In the genomic region with DNA sequence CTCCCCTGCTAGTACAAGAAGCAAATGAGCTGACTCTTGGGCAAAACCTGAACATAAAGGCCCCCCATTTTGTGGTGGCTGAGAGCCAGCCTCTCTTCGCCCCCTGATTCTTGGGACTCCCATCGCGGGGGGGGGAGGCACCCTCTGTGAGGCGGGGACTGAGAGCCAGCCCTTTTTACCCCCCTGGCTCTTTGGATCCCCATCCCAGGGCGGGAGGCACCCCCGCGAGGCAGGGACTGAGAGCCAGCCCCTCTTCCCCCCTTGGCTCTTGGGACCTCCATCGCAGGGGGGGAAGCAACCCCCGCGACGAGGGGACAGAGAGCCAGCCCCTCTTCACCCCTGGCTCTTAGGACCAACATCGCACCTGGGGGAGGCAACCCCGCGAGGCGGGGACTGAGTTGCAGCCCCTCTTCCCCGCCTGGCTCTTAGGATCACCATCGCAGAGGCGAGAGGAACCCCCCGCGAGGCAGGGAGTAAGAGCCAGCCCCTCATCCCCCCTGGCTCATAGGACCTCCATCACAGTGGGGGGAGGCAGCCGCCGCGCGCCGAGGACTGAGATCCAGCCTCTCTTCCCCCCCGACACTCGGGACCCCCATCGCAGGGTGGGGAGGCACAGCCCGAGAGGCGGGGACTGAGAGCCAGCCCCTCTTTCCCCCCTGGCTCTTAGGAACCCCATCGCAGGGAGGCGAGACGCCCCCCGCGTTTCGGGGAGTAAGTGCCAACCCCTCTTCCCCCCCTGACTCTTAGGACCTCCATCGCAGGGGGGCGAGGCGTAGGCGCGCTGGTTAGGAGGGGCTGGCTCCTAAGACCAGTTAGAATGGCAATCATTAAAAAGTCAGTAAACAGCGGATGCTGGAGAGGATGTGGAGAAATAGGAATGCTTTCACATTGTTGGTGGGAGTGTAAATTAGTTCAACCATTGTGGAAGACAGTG, we compare ENCODE assay signal across 34 cellular contexts.
"Had no signal": no experiment of that assay in that cellular context is flagged by ENCODE, and none has a peak within 500 bp of the region (broad histone marks: within the 10 kb centered on the region; RNA-seq: fewer than 3 reads in every experiment).

No MANE protein-coding gene starts in this region.

- H3K27ac ChIP-seq: brain microvascular endothelial cell, cardiac muscle cell, SJSA1 had no signal

- H3K4me1 Mint-ChIP-seq: activated naive CD8-positive, alpha-beta T cell treated with anti-CD3 and anti-CD28 coated beads, Interleukin-2, amount 50 U/mL, for 24 hours; WTC11 had no signal

- H3K27ac Mint-ChIP-seq: activated CD4-positive, alpha-beta memory T cell treated with anti-CD3 and anti-CD28 coated beads for 36 hours; activated naive CD4-positive, alpha-beta T cell treated with anti-CD3 and anti-CD28 coated beads, Interleukin-2, amount 50 U/mL, for 72 hours; activated naive CD8-positive, alpha-beta T cell treated with anti-CD3 and anti-CD28 coated beads, Interleukin-2, amount 50 U/mL, for 24 hours; T-helper 1 cell treated with Interleukin-12 subunit alpha and Interleukin-12 subunit beta and Interleukin-4 antibody, amounts not matched to agents 30 μg/mL and 1 μg/mL, for 36 hours; WTC11 had no signal

- H3K27me3 ChIP-seq: brain microvascular endothelial cell, cardiac muscle cell, MG63, SJSA1 had no signal

- H3K4me3 ChIP-seq: cardiac muscle cell, MG63, SJSA1 had no signal

- H3K9me3 ChIP-seq: MG63, SJSA1 had no signal

- ATAC-seq: activated naive CD4-positive, alpha-beta T cell treated with anti-CD3 and anti-CD28 coated beads, Interleukin-2, amount 50 U/mL, for 72 hours; activated naive CD8-positive, alpha-beta T cell treated with anti-CD3 and anti-CD28 coated beads, Interleukin-2, amount 50 U/mL, for 24 hours; activated T-cell treated with anti-CD3 and anti-CD28 coated beads, Interleukin-2, amount 50 U/mL, for 4 hours; Panc1; SK-N-SH treated with all-trans-retinoic acid at 6 μM for 48 hours; WTC11 had no signal

- H3K27me3 Mint-ChIP-seq: activated CD4-positive, alpha-beta memory T cell treated with anti-CD3 and anti-CD28 coated beads for 36 hours; activated naive CD8-positive, alpha-beta T cell treated with anti-CD3 and anti-CD28 coated beads, Interleukin-2, amount 50 U/mL, for 24 hours had no signal

- H3K4me3 Mint-ChIP-seq: activated CD4-positive, alpha-beta memory T cell treated with anti-CD3 and anti-CD28 coated beads for 36 hours; activated naive CD8-positive, alpha-beta T cell treated with anti-CD3 and anti-CD28 coated beads, Interleukin-2, amount 50 U/mL, for 24 hours; activated T-cell treated with anti-CD3 and anti-CD28 coated beads, Interleukin-2, amount 50 U/mL, for 4 hours; T-helper 1 cell treated with Interleukin-12 subunit alpha and Interleukin-12 subunit beta and Interleukin-4 antibody, amounts not matched to agents 30 μg/mL and 1 μg/mL, for 36 hours; WTC11 had no signal

- H3K36me3 Mint-ChIP-seq: activated CD4-positive, alpha-beta memory T cell treated with anti-CD3 and anti-CD28 coated beads for 36 hours; activated naive CD4-positive, alpha-beta T cell treated with anti-CD3 and anti-CD28 coated beads, Interleukin-2, amount 50 U/mL, for 72 hours; WTC11 had no signal

- H3K36me3 ChIP-seq: brain microvascular endothelial cell, cardiac muscle cell, MG63, SJSA1 had no signal

- H3K4me1 ChIP-seq: SJSA1 had no signal

- FAIRE-seq: astrocyte had no signal

- DNase-seq: activated CD4-positive, alpha-beta memory T cell treated with anti-CD3 and anti-CD28 coated beads for 36 hours; activated CD4-positive, alpha-beta T cell treated with anti-CD3 and anti-CD28 coated beads for 48 hours; activated CD4-positive, CD25-positive, alpha-beta regulatory T cell treated with anti-CD3 and anti-CD28 coated beads, Interleukin-2, amount 50 U/mL, for 72 hours; activated CD8-positive, alpha-beta memory T cell treated with anti-CD3 and anti-CD28 coated beads for 24 hours; activated effector memory CD4-positive, alpha-beta T cell treated with anti-CD3 and anti-CD28 coated beads, Interleukin-2, amount 50 U/mL, for 16 hours; activated naive CD4-positive, alpha-beta T cell treated with Interleukin-2 at 50 U/mL for 16 hours; activated naive CD8-positive, alpha-beta T cell treated with anti-CD3 and anti-CD28 coated beads, Interleukin-2, amount 50 U/mL, for 24 hours; activated T-cell treated with anti-CD3 and anti-CD28 coated beads, Interleukin-2, amount 50 U/mL, for 4 hours; amniotic stem cell; brain microvascular endothelial cell; MG63; MV-4-11; NCI-H1092 treated with DMSO at 0.1 percent for 48 hours; NCI-H1417 treated with DMSO at 0.1 percent for 48 hours; NCI-H1694; NCI-H2029; NCI-H2107; NCI-H2171 treated with DMSO at 0.1 percent for 48 hours; NCI-H345; NCI-H510A; NCI-H526 treated with DMSO at 0.1 percent for 48 hours; NCI-H82; OCI-M1; RPMI8226; SHP77; SW 1271 had no signal
